ENCODE assay signal across 8 cellular contexts in the genomic region with DNA sequence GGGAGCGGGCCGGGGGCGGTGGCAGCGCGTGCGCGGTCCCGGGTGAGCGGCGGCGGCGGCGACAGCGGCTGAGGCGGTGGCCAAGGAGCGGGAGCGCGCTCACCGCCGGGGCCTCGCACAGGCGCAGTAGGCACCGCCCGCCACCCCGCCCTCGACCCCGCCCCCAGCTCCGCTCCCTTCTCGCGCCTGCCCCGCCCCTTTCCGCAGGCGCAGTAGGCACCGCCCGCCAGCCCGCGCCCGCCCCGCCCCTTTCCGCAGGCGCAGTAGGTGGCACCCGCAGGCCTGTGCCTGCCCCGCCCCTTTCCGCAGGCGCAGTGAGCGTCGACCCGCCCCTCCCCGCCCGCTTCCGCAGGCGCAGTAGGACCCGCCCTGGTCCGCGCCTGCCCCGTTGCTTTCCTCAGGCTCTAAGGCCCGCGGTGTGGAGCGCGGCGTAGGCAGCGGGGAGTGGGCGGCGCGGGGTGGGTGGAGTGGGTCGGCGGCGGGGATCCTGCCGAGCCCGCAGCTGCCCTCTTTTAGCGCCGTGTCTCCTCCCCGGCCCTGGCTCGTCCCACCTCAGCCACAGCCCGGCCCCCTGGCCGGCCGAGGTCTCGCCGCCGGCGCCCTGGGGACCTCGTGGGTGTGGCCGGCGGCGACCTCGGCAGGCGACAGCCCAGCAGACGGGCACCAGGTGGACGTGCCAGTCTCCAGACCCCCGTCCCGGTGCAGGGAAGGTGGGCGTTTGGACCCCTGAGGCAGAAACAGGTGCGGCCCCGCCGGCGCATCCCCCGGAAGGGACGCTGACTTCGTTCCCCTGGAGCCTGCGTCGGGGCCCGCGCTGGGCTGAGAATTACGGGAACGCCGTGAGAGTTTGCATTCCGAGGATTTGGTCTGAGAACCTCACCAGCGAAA. TPM values are rescaled to one million over a fixed set of nuclear protein-coding genes. Genes with fewer than 3 reads are reported as not detected.
DNase-seq lines count a peak whose midpoint lies in the region; ATAC-seq and TF ChIP-seq lines count a peak whose summit lies in the region.

A gene with protein sequence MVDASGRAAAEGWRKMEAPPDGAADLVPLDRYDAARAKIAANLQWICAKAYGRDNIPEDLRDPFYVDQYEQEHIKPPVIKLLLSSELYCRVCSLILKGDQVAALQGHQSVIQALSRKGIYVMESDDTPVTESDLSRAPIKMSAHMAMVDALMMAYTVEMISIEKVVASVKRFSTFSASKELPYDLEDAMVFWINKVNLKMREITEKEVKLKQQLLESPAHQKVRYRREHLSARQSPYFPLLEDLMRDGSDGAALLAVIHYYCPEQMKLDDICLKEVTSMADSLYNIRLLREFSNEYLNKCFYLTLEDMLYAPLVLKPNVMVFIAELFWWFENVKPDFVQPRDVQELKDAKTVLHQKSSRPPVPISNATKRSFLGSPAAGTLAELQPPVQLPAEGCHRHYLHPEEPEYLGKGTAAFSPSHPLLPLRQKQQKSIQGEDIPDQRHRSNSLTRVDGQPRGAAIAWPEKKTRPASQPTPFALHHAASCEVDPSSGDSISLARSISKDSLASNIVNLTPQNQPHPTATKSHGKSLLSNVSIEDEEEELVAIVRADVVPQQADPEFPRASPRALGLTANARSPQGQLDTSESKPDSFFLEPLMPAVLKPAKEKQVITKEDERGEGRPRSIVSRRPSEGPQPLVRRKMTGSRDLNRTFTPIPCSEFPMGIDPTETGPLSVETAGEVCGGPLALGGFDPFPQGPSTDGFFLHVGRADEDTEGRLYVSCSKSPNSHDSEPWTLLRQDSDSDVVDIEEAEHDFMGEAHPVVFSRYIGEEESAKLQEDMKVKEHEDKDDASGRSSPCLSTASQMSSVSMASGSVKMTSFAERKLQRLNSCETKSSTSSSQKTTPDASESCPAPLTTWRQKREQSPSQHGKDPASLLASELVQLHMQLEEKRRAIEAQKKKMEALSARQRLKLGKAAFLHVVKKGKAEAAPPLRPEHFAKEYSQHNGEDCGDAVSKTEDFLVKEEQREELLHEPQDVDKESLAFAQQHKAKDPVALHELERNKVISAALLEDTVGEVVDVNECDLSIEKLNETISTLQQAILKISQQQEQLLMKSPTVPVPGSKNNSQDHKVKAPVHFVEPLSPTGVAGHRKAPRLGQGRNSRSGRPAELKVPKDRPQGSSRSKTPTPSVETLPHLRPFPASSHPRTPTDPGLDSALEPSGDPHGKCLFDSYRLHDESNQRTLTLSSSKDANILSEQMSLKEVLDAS (N-terminal part only) (minus strand): TSS at position 101 of the 888 bp plus-strand sequence. CDS start 387 bp downstream, outside the sequence.

- TF ChIP-seq POLR2A in GM15510 (IDR thresholded peaks at IDR 0.05; ENCODE audit: borderline replicate concordance, extremely low read depth, insufficient read length) (peak; percentile 83), prostate gland (IDR thresholded peaks at IDR 0.05) (peak; percentile 73)

- H3K27me3 Mint-ChIP-seq in T-helper 17 cell = no peaks in the 10 kb centered on the region

- peak within 1 kb of the TSS; percentile 92 for H3K4me3 Mint-ChIP-seq in T-helper 17 cell

- 1% methylated on average over 54 of the region's 108 CpGs for WGBS in prostate gland

- H3K27ac ChIP-seq in left ventricle myocardium inferior (replicated peaks) (peak within 1 kb of the TSS; percentile 92), prostate gland (peak within 1 kb of the TSS; percentile 73 to 80), upper lobe of right lung (peak within 1 kb of the TSS; percentile 82)

- no peak for TF ChIP-seq CTCF in left ventricle myocardium inferior (IDR thresholded peaks at IDR 0.05; ENCODE audit: borderline replicate concordance)
- TF ChIP-seq CTCF in prostate gland (IDR thresholded peaks at IDR 0.05) = no peak
- no peak for TF ChIP-seq CTCF in upper lobe of right lung (IDR thresholded peaks at IDR 0.05)

- peaks cover 7% of the 10 kb centered on the region for H3K36me3 Mint-ChIP-seq in T-helper 17 cell (ENCODE audit: low read depth)

- peaks cover 42% of the 10 kb centered on the region for H3K4me1 Mint-ChIP-seq in T-helper 17 cell

- H3K4me3 ChIP-seq in left ventricle myocardium inferior (peak within 1 kb of the TSS; percentile 95), prostate gland (peak within 1 kb of the TSS; percentile 79 to 92), upper lobe of right lung (peak within 1 kb of the TSS; percentile 76)

- H3K36me3 ChIP-seq in left ventricle myocardium inferior (peaks cover 30% of the 10 kb centered on the region), prostate gland (no peaks in the 10 kb centered on the region), upper lobe of right lung (no peaks in the 10 kb centered on the region)

- peak; percentile 82 for ATAC-seq in HG02870 (IDR thresholded peaks at IDR 0.05; ENCODE audit: unreplicated experiment)
- ATAC-seq in T-helper 17 cell = peak; percentile 88
- ATAC-seq in upper lobe of right lung = peak; percentile 97

- H3K9me3 ChIP-seq in T-helper 17 cell (ENCODE audit: control insufficient read depth, low read length, poor library complexity, severe bottlenecking) (no peaks in the 10 kb centered on the region), left ventricle myocardium inferior (replicated peaks) (peaks cover 9% of the 10 kb centered on the region), prostate gland (no peaks in the 10 kb centered on the region), upper lobe of right lung (no peaks in the 10 kb centered on the region)

- H3K27me3 ChIP-seq in left ventricle myocardium inferior (ENCODE audit: low read depth) (no peaks in the 10 kb centered on the region), prostate gland (replicated peaks; ENCODE audit: insufficient read depth) (no peaks in the 10 kb centered on the region), upper lobe of right lung (no peaks in the 10 kb centered on the region)

- H3K4me1 ChIP-seq in left ventricle myocardium inferior (peaks cover 63% of the 10 kb centered on the region), prostate gland (replicated peaks) (no peaks in the 10 kb centered on the region), upper lobe of right lung (peaks cover 33% of the 10 kb centered on the region)

- H3K27ac Mint-ChIP-seq in T-helper 17 cell = peak within 1 kb of the TSS; percentile 87

- peak; percentile 76 for DNase-seq in NCI-H1694 treated with DMSO at 0.1 percent for 48 hours (lab: John Stamatoyannopoulos, UW)
- DNase-seq in T-helper 17 cell = peak; percentile 91 to 96 (median 95)
- DNase-seq in amygdala (lab: John Stamatoyannopoulos, UW) = peak; percentile 33 to 97 (median 86)
- DNase-seq in left ventricle myocardium inferior = peak; percentile 93
- peak; percentile 85 for DNase-seq in prostate gland (ENCODE audit: low spot score)
- DNase-seq in upper lobe of right lung = peak; percentile 96

- intact Hi-C loops in left ventricle myocardium inferior (cut with micrococcal nuclease) = no loop called here
- intact Hi-C loops in prostate gland (cut with DNase I) = loop anchor here (5.0 kb wide), 1 partner anchor 55 kb away; the partner anchor contains the start of gene UBAC1
- intact Hi-C loops in upper lobe of right lung (cut with DNase I) = no loop called here

RNA-seq across cellular contexts. Expression of the gene that starts here (rescaled TPM):
- total RNA-seq in T-helper 17 cell = 10 to 100 TPM; 32.6 to 39.3 TPM
- 20.0 TPM for total RNA-seq in left ventricle myocardium inferior
- 10 to 100 TPM; 28.3 to 86.6 TPM for total RNA-seq in prostate gland
- total RNA-seq in upper lobe of right lung = 26.5 TPM

Comparison
In these comparisons a context has a peak if more than half of its experiments do, and no peak if none do; other contexts are left out.
1. Peak in every context shown above with its lines: DNase-seq, ATAC-seq, H3K4me3 ChIP-seq and H3K27ac ChIP-seq.